In genomic region chr7:100007887-100008286, GRCh38 we compare ENCODE assay signal across 14 cellular contexts. TPM values are rescaled to one million over a fixed set of nuclear protein-coding genes. Genes with fewer than 3 reads are reported as not detected.
"Had no signal": no experiment of that assay in that cellular context is flagged by ENCODE, and none has a peak within 500 bp of the region (broad histone marks: within the 10 kb centered on the region; RNA-seq: fewer than 3 reads in every experiment).

No MANE protein-coding gene starts in this region.

- H3K27me3 ChIP-seq: tibial nerve had no signal

- H3K36me3 ChIP-seq: lower lobe of right lung, tibial nerve had no signal

- H3K4me3 ChIP-seq: lower lobe of right lung, tibial nerve had no signal

- H3K9me3 ChIP-seq: lower lobe of right lung, tibial nerve had no signal

- H3K27ac ChIP-seq: lower lobe of right lung, tibial nerve had no signal

- ATAC-seq: activated CD4-positive, CD25-positive, alpha-beta regulatory T cell treated with anti-CD3 and anti-CD28 coated beads, Interleukin-2, amount 50 U/mL, for 24 hours; activated naive CD4-positive, alpha-beta T cell treated with anti-CD3 and anti-CD28 coated beads, Interleukin-2, amount 50 U/mL, for 72 hours; lower lobe of right lung; naive thymus-derived CD8-positive, alpha-beta T cell had no signal

- DNase-seq: activated effector memory CD4-positive, alpha-beta T cell treated with anti-CD3 and anti-CD28 coated beads, Interleukin-2, amount 50 U/mL, for 16 hours; activated T-cell treated with anti-CD3 and anti-CD28 coated beads, Interleukin-2, amount 50 U/mL, for 24 hours; amniotic stem cell; hypothalamus; kidney glomerular epithelial cell; naive thymus-derived CD8-positive, alpha-beta T cell; occipital lobe; T-helper 2 cell had no signal

RNA-seq across cellular contexts. Expression of gene AZGP1, which starts 32.1 kb away (rescaled TPM):
- total RNA-seq: glomerular endothelial cell; mononuclear cell; naive thymus-derived CD8-positive, alpha-beta T cell; occipital lobe had no signal
- polyA plus RNA-seq: naive thymus-derived CD8-positive, alpha-beta T cell had no signal
